ENCODE assay signal across 8 cellular contexts in the genomic region with DNA sequence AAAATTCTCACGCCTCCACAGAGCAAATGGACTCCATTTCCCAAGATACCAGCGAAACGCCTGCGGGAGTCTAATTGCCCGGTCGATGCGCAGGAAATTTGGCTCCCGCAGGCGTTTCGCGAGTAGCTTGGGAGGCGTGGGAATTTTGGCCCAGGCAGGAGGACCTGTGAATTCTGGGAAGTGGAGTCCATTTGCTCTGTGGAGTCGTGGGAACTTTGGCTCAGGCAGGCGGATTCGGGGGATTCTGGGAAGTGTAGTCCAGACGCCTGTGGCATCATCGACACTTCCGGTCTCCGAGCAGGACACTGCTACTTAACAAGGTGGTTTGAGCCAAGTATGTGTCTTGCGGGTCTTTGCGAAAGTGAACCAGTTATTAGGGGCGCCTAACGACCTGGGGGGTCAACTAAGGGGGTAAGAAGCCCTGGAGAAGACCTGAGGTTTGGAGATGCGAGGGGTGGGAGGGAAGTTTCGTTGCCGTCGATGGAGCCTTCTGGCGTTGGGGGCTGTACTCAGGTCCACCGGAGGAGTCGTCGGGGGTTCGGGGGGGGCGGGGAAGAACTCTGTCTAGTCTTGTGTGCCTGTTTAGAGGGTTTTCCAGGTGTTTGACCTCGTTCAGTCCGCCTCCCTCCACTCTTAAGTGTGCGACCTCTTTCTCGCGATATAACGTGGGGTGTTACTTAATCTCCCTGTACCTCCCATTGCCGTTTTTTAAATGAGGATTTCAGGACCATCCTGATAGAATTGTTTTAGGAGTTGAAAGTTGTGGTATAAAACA. TPM values are rescaled to one million over a fixed set of nuclear protein-coding genes. Genes with fewer than 3 reads are reported as not detected.
DNase-seq lines count a peak whose midpoint lies in the region; ATAC-seq and TF ChIP-seq lines count a peak whose summit lies in the region.

A gene (plus strand): TSS at position 277 of the 775 bp plus-strand sequence. CDS start 4,356 bp downstream, outside the sequence.

- TF ChIP-seq POLR2A in HCT116 (IDR thresholded peaks at IDR 0.05; ENCODE audit: borderline replicate concordance, extremely low read depth, insufficient read depth, insufficient read length) = no peak
- TF ChIP-seq POLR2A in tibial nerve (IDR thresholded peaks at IDR 0.05) = peak in 1 of 2 donors; percentile 17

- H2BK12ac ChIP-seq in trophoblast cell (ENCODE audit: low read length) = no peak within 1 kb of the TSS

- peak within 1 kb of the TSS; percentile 56 for H3K14ac ChIP-seq in trophoblast cell (ENCODE audit: low read length)

- no CpG with 5 or more reads among the region's 40 CpGs for WGBS in trophoblast cell (ENCODE audit: extremely low coverage, insufficient coverage, insufficient read length)
- WGBS in tibial nerve, 2 donors = 1% methylated on average over 39 to 40 of the region's 40 CpGs

- H4K20me1 ChIP-seq in DOHH2 (ENCODE audit: control insufficient read depth, insufficient read depth, low read depth, low read length) = no peaks in the 10 kb centered on the region
- H4K20me1 ChIP-seq in HCT116 (ENCODE audit: insufficient read depth) = no peaks in the 10 kb centered on the region; the same call in 1 of the 2 replicates

- H3K9me3 ChIP-seq in DOHH2 (ENCODE audit: control insufficient read depth, insufficient read depth, low read length) = 0 out of 2 replicates have a peak, but pooled peaks cover 3% of the 10 kb centered on the region
- H3K9me3 ChIP-seq in HCT116 (ENCODE audit: control insufficient read depth in 1 of 2, insufficient read depth in 1 of 2, low read depth in 1 of 2, low read length in 2 of 2) = no peaks in the 10 kb centered on the region; a peak in 1 of 4 replicates
- H3K9me3 ChIP-seq in trophoblast cell (ENCODE audit: insufficient read depth, low read depth, low read length) = no peaks in the 10 kb centered on the region
- H3K9me3 ChIP-seq in tibial nerve = peaks cover 0 to 50% (median 12%) of the 10 kb centered on the region in 4 donors

- ATAC-seq in HCT116 (peak; percentile 98), left cardiac atrium (peak; percentile 100)

- peak within 1 kb of the TSS; percentile 73 for H4K12ac ChIP-seq in trophoblast cell (ENCODE audit: low read depth, low read length)

- H3K9ac ChIP-seq in HCT116 (ENCODE audit: low read length) (no peak within 1 kb of the TSS), trophoblast cell (ENCODE audit: low read length) (peak within 1 kb of the TSS; percentile 84)

- H3K9me2 ChIP-seq in DOHH2 (replicated peaks; ENCODE audit: control insufficient read depth, low read length) (no peaks in the 10 kb centered on the region), HCT116 (ENCODE audit: insufficient read depth) (no peaks in the 10 kb centered on the region)

- H3K79me2 ChIP-seq in DOHH2 (ENCODE audit: control insufficient read depth, low read length) (no peaks in the 10 kb centered on the region), HCT116 (ENCODE audit: insufficient read depth, low read length) (no peaks in the 10 kb centered on the region), trophoblast cell (ENCODE audit: control insufficient read depth, insufficient read depth, low read length, poor library complexity) (no peaks in the 10 kb centered on the region)

- H3K18ac ChIP-seq in trophoblast cell (ENCODE audit: low read length) = peak within 1 kb of the TSS; percentile 37

- intact Hi-C loops in HCT116 (cut with micrococcal nuclease) (no loop called here), left cardiac atrium (cut with DNase I) (no loop called here)

- H3K27me3 ChIP-seq in DOHH2 (ENCODE audit: control insufficient read depth, low read length) = no peaks in the 10 kb centered on the region
- no peaks in the 10 kb centered on the region for H3K27me3 ChIP-seq in HCT116 (ENCODE audit: insufficient read depth, low read length)
- H3K27me3 ChIP-seq in trophoblast cell (ENCODE audit: insufficient read depth, low read length) = no peaks in the 10 kb centered on the region
- H3K27me3 ChIP-seq in tibial nerve = no peaks in the 10 kb centered on the region

- peak in 1 of 2 donors; percentile 81 for TF ChIP-seq EP300 in tibial nerve (IDR thresholded peaks at IDR 0.05)

- no peaks in the 10 kb centered on the region; the same call in 1 of the 2 replicates for H3K4me1 ChIP-seq in DOHH2 (ENCODE audit: control insufficient read depth, low read length)
- no peaks in the 10 kb centered on the region for H3K4me1 ChIP-seq in HCT116 (ENCODE audit: control insufficient read depth in 1 of 2, insufficient read depth in 2 of 2, low read length in 2 of 2)
- peaks cover 2 to 3% of the 10 kb centered on the region in 2 experiments for H3K4me1 ChIP-seq in trophoblast cell (ENCODE audit: control insufficient read depth in 1 of 2, insufficient read depth in 2 of 2, low read length in 2 of 2)
- peaks cover 0 to 14% (median 7%) of the 10 kb centered on the region in 4 donors for H3K4me1 ChIP-seq in tibial nerve

- H3K27ac ChIP-seq in DOHH2 (ENCODE audit: low read depth, low read length) (no peak within 1 kb of the TSS), HCT116 (ENCODE audit: low read depth, low read length) (no peak within 1 kb of the TSS), trophoblast cell (ENCODE audit: low read depth, low read length) (no peak within 1 kb of the TSS), tibial nerve (peak within 1 kb of the TSS; percentile 3 to 85 (median 70))

- RAD21 ChIA-PET in HCT116 (lab: Charles Lee; ENCODE audit: low non-redundant PET in 1 of 2, low total read pairs in 2 of 2, uncharacterized antibody in 2 of 2, unreplicated experiment in 2 of 2) = no interaction called here

- peaks cover 2% of the 10 kb centered on the region for H3K79me1 ChIP-seq in trophoblast cell (ENCODE audit: low read length)

- H2AFZ ChIP-seq in HCT116 (ENCODE audit: low read depth, low read length, poor library complexity, severe bottlenecking) = no peak within 1 kb of the TSS
- H2AFZ ChIP-seq in trophoblast cell (ENCODE audit: insufficient read depth, low read length, poor library complexity) = peak within 1 kb of the TSS; percentile 97

- no TSS peak for BruUV-seq in HCT116 (replicated peaks; lab: Mats Ljungman, UMichigan)

- CTCF ChIA-PET in HCT116 (lab: Charles Lee) = no interaction called here

- H2BK5ac ChIP-seq in trophoblast cell (ENCODE audit: low read depth, low read length, poor library complexity) = peak within 1 kb of the TSS; percentile 21

- H3F3A ChIP-seq in DOHH2 (ENCODE audit: control insufficient read depth, insufficient read depth) = no peaks in the 10 kb centered on the region

- peak within 1 kb of the TSS; percentile 72 for H4K8ac ChIP-seq in trophoblast cell (ENCODE audit: low read depth, low read length)

- H2BK120ac ChIP-seq in trophoblast cell (ENCODE audit: insufficient read depth, low read length, poor library complexity) = peak within 1 kb of the TSS; percentile 22

- peak within 1 kb of the TSS; percentile 55 for H3K4me2 ChIP-seq in DOHH2 (ENCODE audit: low read length)
- H3K4me2 ChIP-seq in HCT116 (ENCODE audit: low read length) = peak within 1 kb of the TSS; percentile 57
- peak within 1 kb of the TSS; percentile 99 for H3K4me2 ChIP-seq in trophoblast cell (ENCODE audit: low read length)

- TF ChIP-seq RAD21 in HCT116 (IDR thresholded peaks at IDR 0.05; ENCODE audit: low read depth) = no peak

- POLR2A ChIA-PET in HCT116 (lab: Charles Lee) = no interaction called here

- no peak within 1 kb of the TSS for H3K23ac ChIP-seq in trophoblast cell (ENCODE audit: low read length)

- no peaks in the 10 kb centered on the region for H3K36me3 ChIP-seq in DOHH2 (ENCODE audit: control insufficient read depth, low read length)
- no peaks in the 10 kb centered on the region for H3K36me3 ChIP-seq in HCT116 (ENCODE audit: control insufficient read depth in 1 of 2, insufficient read depth in 2 of 2, low read length in 2 of 2)
- no peaks in the 10 kb centered on the region for H3K36me3 ChIP-seq in trophoblast cell (ENCODE audit: control insufficient read depth in 1 of 2, insufficient read depth in 2 of 2, low read length in 2 of 2)
- H3K36me3 ChIP-seq in tibial nerve = peaks cover 0 to 33% (median 2%) of the 10 kb centered on the region in 3 donors

- TF ChIP-seq CTCF in DOHH2 (IDR thresholded peaks at IDR 0.05; ENCODE audit: low read depth, low read length, poor library complexity, severe bottlenecking) = no peak
- TF ChIP-seq CTCF in HCT116 (IDR thresholded peaks at IDR 0.05 in 2 of 3, conservative IDR thresholded peaks at IDR 0.05 in 1 of 3; ENCODE audit: borderline replicate concordance in 1 of 3, insufficient read depth in 1 of 3, low read depth in 2 of 3, low read length in 2 of 3) = no peak
- no peak for TF ChIP-seq CTCF in tibial nerve (IDR thresholded peaks at IDR 0.05)

- H4K91ac ChIP-seq in trophoblast cell (ENCODE audit: low read depth, low read length) = peak within 1 kb of the TSS; percentile 64

- H3K4me3 ChIP-seq in DOHH2 (ENCODE audit: low read length) (peak within 1 kb of the TSS; percentile 56), HCT116 (replicated peaks in 1 of 2; ENCODE audit: low read depth in 1 of 2, low read length in 2 of 2) (peak within 1 kb of the TSS; percentile 44), trophoblast cell (ENCODE audit: low read depth, low read length) (peak within 1 kb of the TSS; percentile 83), tibial nerve (peak within 1 kb of the TSS; percentile 46 to 79 (median 58))

- peak within 1 kb of the TSS; percentile 69 for H3K4ac ChIP-seq in trophoblast cell (ENCODE audit: low read depth, low read length)

- no peak within 1 kb of the TSS for H2AK5ac ChIP-seq in trophoblast cell (ENCODE audit: low read length)

- DNase-seq in HCT116 (ENCODE audit: low read depth, low spot score) (peak; percentile 86), NCI-H1417 (lab: John Stamatoyannopoulos, UW) (peak; percentile 89 to 98 (median 97)), T follicular helper cell (ENCODE audit: low read depth) (peak; percentile 42), amygdala (lab: John Stamatoyannopoulos, UW) (peak; percentile 14 to 97 (median 90)), left cardiac atrium (peak; percentile 94), trophoblast cell (peak; percentile 96 to 97), tibial nerve (ENCODE audit: low spot score in 2 of 2) (peak; percentile 76 to 87)

TF ChIP-seq in HCT116, 20 proteins besides CTCF, POLR2A, EP300 and RAD21:
- TF ChIP-seq, protein P1, sequence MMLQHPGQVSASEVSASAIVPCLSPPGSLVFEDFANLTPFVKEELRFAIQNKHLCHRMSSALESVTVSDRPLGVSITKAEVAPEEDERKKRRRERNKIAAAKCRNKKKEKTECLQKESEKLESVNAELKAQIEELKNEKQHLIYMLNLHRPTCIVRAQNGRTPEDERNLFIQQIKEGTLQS (IDR thresholded peaks at IDR 0.05) = no peak
- TF ChIP-seq EGR1 (IDR thresholded peaks at IDR 0.05; ENCODE audit: low read depth) (no peak), SIN3A (IDR thresholded peaks at IDR 0.05; ENCODE audit: low read depth) (no peak), ELF1 (IDR thresholded peaks at IDR 0.05; ENCODE audit: borderline replicate concordance, low read depth) (peak; percentile 64)
- TF ChIP-seq, protein P2, sequence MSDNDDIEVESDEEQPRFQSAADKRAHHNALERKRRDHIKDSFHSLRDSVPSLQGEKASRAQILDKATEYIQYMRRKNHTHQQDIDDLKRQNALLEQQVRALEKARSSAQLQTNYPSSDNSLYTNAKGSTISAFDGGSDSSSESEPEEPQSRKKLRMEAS (IDR thresholded peaks at IDR 0.05) = no peak

RNA-seq across cellular contexts. Expression of the gene that starts here (rescaled TPM):
- total RNA-seq in HCT116 (2021; ENCODE audit: unreplicated experiment) = 2.2 TPM
- 0.67 and 1.2 TPM in 2 replicates for polyA plus RNA-seq in HCT116 (2012)
- total RNA-seq in left cardiac atrium = 1 to 10 TPM; 6.8 to 9.2 TPM
- 6.0 and 6.2 TPM in 2 replicates for polyA plus RNA-seq in trophoblast cell (2013)
- 1 to 10 TPM; 4.2 to 7.2 (median 5.1) TPM for total RNA-seq in tibial nerve

Comparison
In these comparisons a context has a peak if more than half of its experiments do, and no peak if none do; other contexts are left out.
1. H3K27ac ChIP-seq: peak in tibial nerve (4 of 4); none in DOHH2 (single experiment), HCT116 (single experiment) and trophoblast cell (single experiment).
2. DNase-seq: peak in every context shown above with its lines; median percentile 97 in NCI-H1417; 96 in trophoblast cell; 94 in left cardiac atrium; 90 in amygdala; 86 in HCT116; 82 in tibial nerve; 42 in T follicular helper cell.
3. Peak in every context shown above with its lines, with median percentiles within 50 percentile points of each other: H3K4me2 ChIP-seq and H3K4me3 ChIP-seq.